Comparison of ENCODE assay signal across 8 cellular contexts in the genomic region with DNA sequence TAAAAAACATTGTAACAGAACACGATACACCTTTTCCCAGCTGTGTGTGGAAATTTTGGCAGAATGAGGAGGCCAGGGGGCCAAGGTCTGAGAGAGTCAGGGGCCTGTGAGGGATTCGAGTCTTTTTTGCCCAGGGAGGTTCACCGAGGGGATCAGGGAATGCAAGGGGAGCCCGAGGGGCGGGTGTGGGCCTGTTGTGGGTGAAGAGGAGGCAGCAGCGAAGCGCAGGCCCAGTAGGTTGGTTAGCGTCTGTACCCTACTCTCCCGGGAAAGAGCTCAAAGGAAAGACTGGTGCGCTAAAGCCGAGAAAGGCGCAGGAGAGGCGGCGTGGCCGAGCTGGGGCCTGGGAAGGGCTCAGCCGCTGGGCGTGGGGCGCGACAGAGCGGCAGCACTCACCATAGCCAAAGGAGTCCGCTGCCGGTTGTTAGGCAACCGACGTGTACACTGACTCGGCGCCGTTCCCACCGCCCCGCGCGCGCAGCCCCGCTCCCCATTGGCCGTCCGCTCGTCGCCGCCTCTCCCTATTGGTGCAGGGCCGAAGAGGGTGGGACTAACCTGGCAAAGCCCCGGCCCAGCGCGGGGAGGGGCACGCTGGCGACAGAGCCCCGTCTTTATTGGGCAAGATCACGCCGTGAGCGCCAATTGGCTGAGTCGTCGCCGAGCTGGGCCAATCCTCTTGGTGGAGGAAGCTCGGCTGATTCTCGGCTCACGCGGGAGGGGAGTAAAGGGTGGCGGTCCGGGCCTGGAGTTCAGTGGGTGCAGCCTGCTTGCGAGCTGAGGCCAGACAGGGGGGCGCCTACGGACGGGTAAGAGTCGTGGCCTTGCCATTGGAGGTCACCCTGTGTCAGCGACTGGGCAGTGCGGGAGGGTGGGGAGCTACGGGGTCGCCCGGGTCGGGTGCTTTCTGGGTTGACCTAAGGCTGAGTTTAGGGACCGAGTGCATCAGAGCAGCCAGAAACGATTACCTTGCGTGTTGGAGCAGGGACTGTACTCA. TPM values are rescaled to one million over a fixed set of nuclear protein-coding genes. Genes with fewer than 3 reads are reported as not detected.
DNase-seq lines count a peak whose midpoint lies in the region; ATAC-seq and TF ChIP-seq lines count a peak whose summit lies in the region.

A gene (minus strand): TSS at position 446 of the 994 bp plus-strand sequence. CDS start 47 bp downstream, at position 399.
A gene (plus strand): TSS at position 752 of the 994 bp plus-strand sequence. CDS start 15,262 bp downstream, outside the sequence.

- peaks cover 33% of the 10 kb centered on the region for H3K36me3 Mint-ChIP-seq in nephron progenitor cell (ENCODE audit: low read depth)

- peak within 1 kb of the TSS; percentile 99 for H3K27ac Mint-ChIP-seq in nephron progenitor cell
- peak within 1 kb of the TSS; percentile 98 for H3K27ac Mint-ChIP-seq in stimulated activated naive CD8-positive, alpha-beta T cell treated with anti-CD3 and anti-CD28 coated beads, Interleukin-15, amount 100 ng/mL, for 72 hours

- peak within 1 kb of the TSS; percentile 98 for H3K4me3 Mint-ChIP-seq in nephron progenitor cell
- H3K4me3 Mint-ChIP-seq in stimulated activated naive CD8-positive, alpha-beta T cell treated with anti-CD3 and anti-CD28 coated beads, Interleukin-15, amount 100 ng/mL, for 72 hours, result peak within 1 kb of the TSS; percentile 96 to 97

- H3K27me3 Mint-ChIP-seq in nephron progenitor cell (ENCODE audit: low read depth, poor library complexity), result no peaks in the 10 kb centered on the region
- no peaks in the 10 kb centered on the region for H3K27me3 Mint-ChIP-seq in stimulated activated naive CD8-positive, alpha-beta T cell treated with anti-CD3 and anti-CD28 coated beads, Interleukin-15, amount 100 ng/mL, for 72 hours

- H3K27me3 ChIP-seq in H7 (ENCODE audit: control insufficient read depth, insufficient read depth, low read length), result no peaks in the 10 kb centered on the region

- H3K9me3 Mint-ChIP-seq in nephron progenitor cell, result peaks cover 60% of the 10 kb centered on the region
- H3K9me3 Mint-ChIP-seq in stimulated activated naive CD8-positive, alpha-beta T cell treated with anti-CD3 and anti-CD28 coated beads, Interleukin-15, amount 100 ng/mL, for 72 hours, result no peaks in the 10 kb centered on the region

- H3K36me3 ChIP-seq in H7 (replicated peaks; ENCODE audit: control insufficient read depth, insufficient read depth, low read length), result no peaks in the 10 kb centered on the region

- no peak for TF ChIP-seq CTCF in nephron progenitor cell (IDR thresholded peaks at IDR 0.05)

- DNase-seq in ELF-1 (ENCODE audit: low read depth, low spot score), result peak; percentile 99
- peak; percentile 97 for DNase-seq in H7
- peak; percentile 98 for DNase-seq in M059J (ENCODE audit: low read depth)
- peak; percentile 87 to 92 for DNase-seq in SHP77 (lab: John Stamatoyannopoulos, UW)
- DNase-seq in activated effector memory CD4-positive, alpha-beta T cell treated with anti-CD3 and anti-CD28 coated beads, Interleukin-2, amount 50 U/mL, for 16 hours, result peak; percentile 97
- DNase-seq in fibroblast of the conjunctiva (ENCODE audit: low read depth), result peak; percentile 90
- DNase-seq in nephron progenitor cell, result peak; percentile 92
- DNase-seq in stimulated activated naive CD8-positive, alpha-beta T cell treated with anti-CD3 and anti-CD28 coated beads, Interleukin-15, amount 100 ng/mL, for 72 hours, result peak; percentile 91 to 96

- peaks cover 40% of the 10 kb centered on the region for H3K4me1 Mint-ChIP-seq in nephron progenitor cell
- H3K4me1 Mint-ChIP-seq in stimulated activated naive CD8-positive, alpha-beta T cell treated with anti-CD3 and anti-CD28 coated beads, Interleukin-15, amount 100 ng/mL, for 72 hours, result peaks cover 33% of the 10 kb centered on the region

- H3K4me3 ChIP-seq in H7 (ENCODE audit: insufficient read depth, low read depth, low read length), result peak within 1 kb of the TSS; percentile 77

- ATAC-seq in stimulated activated naive CD8-positive, alpha-beta T cell treated with anti-CD3 and anti-CD28 coated beads, Interleukin-15, amount 100 ng/mL, for 72 hours, result peak; percentile 98

RNA-seq across cellular contexts. Expression of the first gene that starts in this region (rescaled TPM):
- total RNA-seq in H7 (2014; rRNA removed; shearing (Covaris generic)), result 22.3 and 26.2 TPM in 2 replicates
- 123 and 144 TPM in 2 replicates for total RNA-seq in M059J (2014; rRNA removed; shearing (Covaris generic))

RNA-seq across cellular contexts. Expression of the second gene that starts in this region (rescaled TPM):
- total RNA-seq in H7 (2014; rRNA removed; shearing (Covaris generic)), result 17.2 and 18.0 TPM in 2 replicates
- total RNA-seq in M059J (2014; rRNA removed; shearing (Covaris generic)), result 29.9 and 35.0 TPM in 2 replicates

Comparison
In these comparisons a context has a peak if more than half of its experiments do, and no peak if none do; other contexts are left out.
1. Peak in every context shown above with its lines: DNase-seq, ATAC-seq and H3K4me3 ChIP-seq.